Comparison of ENCODE assay signal across 9 cellular contexts in genomic region chr15:98728107-98728810, GRCh38.
DNase-seq lines count a peak whose midpoint lies in the region; TF ChIP-seq lines count a peak whose summit lies in the region.
"Had no signal": no experiment of that assay in that cellular context is flagged by ENCODE, and none has a peak within 500 bp of the region (broad histone marks: within the 10 kb centered on the region; RNA-seq: fewer than 3 reads in every experiment).

No MANE protein-coding gene starts in this region.

- TF ChIP-seq CTCF in adrenal gland (IDR thresholded peaks at IDR 0.05) (no peak), MM.1S (IDR thresholded peaks at IDR 0.05; ENCODE audit: low read length) (no peak), CD14-positive monocyte (IDR thresholded peaks at IDR 0.05) (no peak)

- no peaks in the 10 kb centered on the region; the same call in 1 of the 2 replicates for H4K20me1 ChIP-seq in MM.1S (ENCODE audit: insufficient read depth, low read length)

- peaks cover 0 to 3% (median 0%) of the 10 kb centered on the region in 7 donors for H3K9me3 Mint-ChIP-seq in CD14-positive monocyte

- H3K27me3 ChIP-seq in adrenal gland (no peaks in the 10 kb centered on the region), iPS-18a (ENCODE audit: control insufficient read depth, insufficient read depth, low read length) (no peaks in the 10 kb centered on the region), MM.1S (replicated peaks; ENCODE audit: insufficient read depth, low read length) (no peaks in the 10 kb centered on the region)

- H3K4me3 ChIP-seq in adrenal gland: no peak overlapping the region
- H3K4me3 ChIP-seq in iPS-18a (ENCODE audit: low read length): no peak overlapping the region
- no peak overlapping the region for H3K4me3 ChIP-seq in skin epidermis
- no peak overlapping the region for H3K4me3 ChIP-seq in MM.1S (ENCODE audit: low read length)

- peak; percentile 19 for DNase-seq in Daoy (ENCODE audit: low read depth)
- no peak for DNase-seq in adrenal gland
- DNase-seq in activated T-cell treated with anti-CD3 and anti-CD28 coated beads for 4 hours: no peak
- DNase-seq in MM.1S: no peak
- no peak for DNase-seq in HK-2 (ENCODE audit: unreplicated experiment)
- DNase-seq in CD14-positive monocyte (ENCODE audit: low spot score): no peak
- DNase-seq: NCI-H1092 treated with DMSO at 0.1 percent for 48 hours had no signal

- no peak overlapping the region for H3K4me3 Mint-ChIP-seq in CD14-positive monocyte

- H3K27me3 Mint-ChIP-seq in CD14-positive monocyte (ENCODE audit: low read depth in 3 of 3): peaks cover 0 to 1% (median 0%) of the 10 kb centered on the region in 3 donors

- no peak overlapping the region for H3K4me2 ChIP-seq in MM.1S (ENCODE audit: low read depth, low read length)

- no peak overlapping the region for H2AFZ ChIP-seq in MM.1S (ENCODE audit: low read length)

- no peaks in the 10 kb centered on the region for H3K4me1 Mint-ChIP-seq in CD14-positive monocyte

- H3K9me3 ChIP-seq in adrenal gland (replicated peaks in 1 of 3) (no peaks in the 10 kb centered on the region), iPS-18a (ENCODE audit: control insufficient read depth, low read depth, low read length) (no peaks in the 10 kb centered on the region), MM.1S (replicated peaks; ENCODE audit: insufficient read depth, low read length) (no peaks in the 10 kb centered on the region)

- no peaks in the 10 kb centered on the region for H3K9me2 ChIP-seq in MM.1S (replicated peaks; ENCODE audit: insufficient read depth, low read length)

- H3K36me3 ChIP-seq in adrenal gland (replicated peaks in 1 of 2) (no peaks in the 10 kb centered on the region), iPS-18a (ENCODE audit: control insufficient read depth, low read depth, low read length) (no peaks in the 10 kb centered on the region), MM.1S (replicated peaks; ENCODE audit: insufficient read depth, low read length) (no peaks in the 10 kb centered on the region)

- peaks cover 0 to 5% of the 10 kb centered on the region in 2 donors for H3K36me3 Mint-ChIP-seq in CD14-positive monocyte

- intact Hi-C loops in adrenal gland (cut with DNase I): loop anchor here in 1 of 2 donors (10.0 kb wide), 1 partner anchor 203 kb away; no protein-coding TSS in a partner anchor
- intact Hi-C loops in CD14-positive monocyte (cut with micrococcal nuclease): no loop called here

- no peak overlapping the region for H3K27ac Mint-ChIP-seq in CD14-positive monocyte

- no peaks in the 10 kb centered on the region for H3F3A ChIP-seq in MM.1S (ENCODE audit: insufficient read depth, low read length)

- no peak for TF ChIP-seq POLR2A in adrenal gland (IDR thresholded peaks at IDR 0.05)

- peaks cover 28 to 45% of the 10 kb centered on the region in 2 donors for H3K4me1 ChIP-seq in adrenal gland (replicated peaks in 1 of 2)
- H3K4me1 ChIP-seq in iPS-18a (ENCODE audit: control insufficient read depth, low read depth, low read length): peaks cover 33% of the 10 kb centered on the region
- H3K4me1 ChIP-seq in MM.1S (ENCODE audit: low read length): no peaks in the 10 kb centered on the region

- H3K27ac ChIP-seq in adrenal gland: peak overlapping the region; percentile 54 to 95 (median 84)
- peak overlapping the region; percentile 37 for H3K27ac ChIP-seq in iPS-18a (ENCODE audit: low read length)
- H3K27ac ChIP-seq in skin epidermis: peak overlapping the region in 18 of 21 experiments; percentile 9 to 92 (median 72)
- H3K27ac ChIP-seq in MM.1S (ENCODE audit: low read length): no peak overlapping the region

- peaks cover 83% of the 10 kb centered on the region for H3K79me2 ChIP-seq in MM.1S (ENCODE audit: low read length)

- H3K9ac ChIP-seq in iPS-18a (ENCODE audit: low read length): no peak overlapping the region
- no peak overlapping the region for H3K9ac ChIP-seq in MM.1S (ENCODE audit: low read length)

- 82 to 88% (median 84%) methylated on average over 7 to 12 of the region's 12 CpGs for WGBS in adrenal gland, 4 donors
